16 cellular contexts compared by ENCODE assay signal in the genomic region with DNA sequence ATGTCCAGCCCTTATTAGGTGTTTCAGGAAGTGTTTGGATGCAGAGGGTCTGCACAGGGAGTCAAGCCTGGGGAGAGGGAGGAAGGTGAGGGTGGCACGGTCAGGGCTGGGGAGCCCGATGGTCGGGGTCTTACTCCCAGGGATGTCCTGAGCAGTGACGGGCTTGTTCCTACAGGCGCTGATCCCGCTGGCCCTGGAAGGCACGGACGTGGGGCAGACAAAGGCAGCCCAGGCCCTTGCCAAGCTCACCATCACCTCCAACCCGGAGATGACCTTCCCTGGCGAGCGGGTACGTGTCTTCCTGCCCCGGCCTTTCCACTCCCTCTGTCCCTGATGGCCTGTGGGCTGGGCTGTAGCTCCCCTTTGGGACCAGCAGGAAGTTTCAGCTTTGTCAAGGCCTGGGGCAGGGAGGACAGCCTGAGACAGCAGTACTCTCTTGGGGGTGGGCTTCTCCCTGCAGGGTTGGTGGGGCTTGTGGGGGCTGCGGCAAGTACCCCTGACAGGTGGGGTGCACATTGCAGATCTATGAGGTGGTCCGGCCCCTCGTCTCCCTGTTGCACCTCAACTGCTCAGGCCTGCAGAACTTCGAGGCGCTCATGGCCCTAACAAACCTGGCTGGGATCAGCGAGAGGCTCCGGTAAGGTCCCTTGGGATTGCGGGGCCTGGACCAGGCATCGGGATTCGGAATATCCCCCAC. TPM values are rescaled to one million over a fixed set of nuclear protein-coding genes. Genes with fewer than 3 reads are reported as not detected.
DNase-seq lines count a peak whose midpoint lies in the region; ATAC-seq, FAIRE-seq and TF ChIP-seq lines count a peak whose summit lies in the region.
"Had no signal": no experiment of that assay in that cellular context is flagged by ENCODE, and none has a peak within 500 bp of the region (broad histone marks: within the 10 kb centered on the region; RNA-seq: fewer than 3 reads in every experiment).

No MANE protein-coding gene starts in this region.

- H4K20me1 ChIP-seq in astrocyte (ENCODE audit: insufficient read depth, low read length): no peaks in the 10 kb centered on the region

- H3K27me3 Mint-ChIP-seq in astrocyte (ENCODE audit: low read depth, unreplicated experiment): no peaks in the 10 kb centered on the region
- H3K27me3 Mint-ChIP-seq in activated T-cell treated with anti-CD3 and anti-CD28 coated beads, Interleukin-2, amount 50 U/mL, for 72 hours (ENCODE audit: low read depth): no peaks in the 10 kb centered on the region
- H3K27me3 Mint-ChIP-seq: CD4-positive, CD25-positive, alpha-beta regulatory T cell had no signal

- H3K4me3 ChIP-seq in astrocyte (ENCODE audit: insufficient read depth, low read depth, low read length): no peak overlapping the region
- no peak overlapping the region for H3K4me3 ChIP-seq in transverse colon
- H3K4me3 ChIP-seq in gastroesophageal sphincter: no peak overlapping the region

- peak overlapping the region; percentile 33 for H3K27ac ChIP-seq in astrocyte (ENCODE audit: low read depth, low read length)
- H3K27ac ChIP-seq in transverse colon: peak overlapping the region in 3 of 4 donors; percentile 30 to 65 (median 59)
- H3K27ac ChIP-seq in gastroesophageal sphincter: no peak overlapping the region
- H3K27ac ChIP-seq: KMS-11 had no signal

- H3K36me3 ChIP-seq in astrocyte (ENCODE audit: insufficient read depth, low read length): peaks cover 31% of the 10 kb centered on the region
- H3K36me3 ChIP-seq in transverse colon: peaks cover 0 to 25% (median 3%) of the 10 kb centered on the region in 4 donors
- peaks cover 0 to 90% of the 10 kb centered on the region in 2 donors for H3K36me3 ChIP-seq in gastroesophageal sphincter

- peaks cover 32% of the 10 kb centered on the region for H3K36me3 Mint-ChIP-seq in astrocyte (ENCODE audit: low read depth, unreplicated experiment)
- H3K36me3 Mint-ChIP-seq in activated T-cell treated with anti-CD3 and anti-CD28 coated beads, Interleukin-2, amount 50 U/mL, for 72 hours (ENCODE audit: insufficient read depth in 2 of 2): peaks cover 5 to 16% of the 10 kb centered on the region in 2 donors

- H3K9me3 ChIP-seq in astrocyte (ENCODE audit: insufficient read depth, low read depth, low read length) (no peaks in the 10 kb centered on the region), transverse colon (no peaks in the 10 kb centered on the region), gastroesophageal sphincter (no peaks in the 10 kb centered on the region)

- no peak overlapping the region for H3K4me3 Mint-ChIP-seq in astrocyte (ENCODE audit: unreplicated experiment)
- H3K4me3 Mint-ChIP-seq in activated T-cell treated with anti-CD3 and anti-CD28 coated beads, Interleukin-2, amount 50 U/mL, for 72 hours: no peak overlapping the region
- H3K4me3 Mint-ChIP-seq: CD4-positive, CD25-positive, alpha-beta regulatory T cell had no signal

- H3K79me2 ChIP-seq in astrocyte (ENCODE audit: insufficient read depth, low read length): no peaks in the 10 kb centered on the region

- H3K27me3 ChIP-seq in astrocyte (ENCODE audit: insufficient read depth, low read length) (no peaks in the 10 kb centered on the region), transverse colon (no peaks in the 10 kb centered on the region), gastroesophageal sphincter (no peaks in the 10 kb centered on the region)

- TF ChIP-seq POLR2A in erythroblast (IDR thresholded peaks at IDR 0.05; ENCODE audit: low read length) (peak; percentile 51), transverse colon (IDR thresholded peaks at IDR 0.05) (no peak), gastroesophageal sphincter (IDR thresholded peaks at IDR 0.05) (no peak)

- H3K4me2 ChIP-seq in astrocyte (ENCODE audit: low read length): peak overlapping the region; percentile 5
- H3K4me2 ChIP-seq: KMS-11 had no signal

- ATAC-seq in HG02884 (IDR thresholded peaks at IDR 0.05; ENCODE audit: unreplicated experiment): no peak
- ATAC-seq in gastroesophageal sphincter: no peak
- no peak for ATAC-seq in activated T-cell treated with anti-CD3 and anti-CD28 coated beads, Interleukin-2, amount 50 U/mL, for 72 hours (replicated peaks in 1 of 2)
- ATAC-seq: HepG2 had no signal

- peak; percentile 8 for DNase-seq in GM13976 (ENCODE audit: low spot score)
- no peak for DNase-seq in astrocyte (ENCODE audit: low read depth)
- no peak for DNase-seq in erythroblast (lab: John Stamatoyannopoulos, UW)
- no peak for DNase-seq in transverse colon
- no peak for DNase-seq in activated T-cell treated with anti-CD3 and anti-CD28 coated beads, Interleukin-2, amount 50 U/mL, for 72 hours
- DNase-seq: CD4-positive, CD25-positive, alpha-beta regulatory T cell; DMS79; HCEC 1CT; NCI-H1092; NCI-H146; NCI-H2081 treated with DMSO at 0.1 percent for 48 hours; NCI-H524 treated with DMSO at 0.1 percent for 48 hours had no signal

- no peak for TF ChIP-seq CTCF in GM13976 (IDR thresholded peaks at IDR 0.05; ENCODE audit: borderline replicate concordance, control extremely low read depth, extremely low read depth, insufficient read depth, missing control alignments)
- TF ChIP-seq CTCF in astrocyte (IDR thresholded peaks at IDR 0.05; ENCODE audit: insufficient read depth, low read depth, low read length): no peak
- TF ChIP-seq CTCF in transverse colon (IDR thresholded peaks at IDR 0.05): no peak
- no peak for TF ChIP-seq CTCF in gastroesophageal sphincter (IDR thresholded peaks at IDR 0.05)

- H3K4me1 Mint-ChIP-seq in astrocyte (ENCODE audit: low read depth, unreplicated experiment): no peaks in the 10 kb centered on the region
- peaks cover 10% of the 10 kb centered on the region for H3K4me1 Mint-ChIP-seq in activated T-cell treated with anti-CD3 and anti-CD28 coated beads, Interleukin-2, amount 50 U/mL, for 72 hours (ENCODE audit: low read depth)

- TF ChIP-seq EP300 in transverse colon (IDR thresholded peaks at IDR 0.05; ENCODE audit: low read depth) (no peak), gastroesophageal sphincter (IDR thresholded peaks at IDR 0.05) (no peak)

- H3K4me1 ChIP-seq in astrocyte (ENCODE audit: insufficient read depth, low read length): peaks cover 4% of the 10 kb centered on the region
- H3K4me1 ChIP-seq in transverse colon: peaks cover 0 to 4% (median 3%) of the 10 kb centered on the region in 4 donors
- H3K4me1 ChIP-seq in gastroesophageal sphincter: peaks cover 0 to 5% (median 0%) of the 10 kb centered on the region in 3 donors

- no peak overlapping the region for H3K27ac Mint-ChIP-seq in astrocyte (ENCODE audit: unreplicated experiment)
- H3K27ac Mint-ChIP-seq in activated T-cell treated with anti-CD3 and anti-CD28 coated beads, Interleukin-2, amount 50 U/mL, for 72 hours: no peak overlapping the region

- in situ Hi-C loops in GM13976 (cut with MboI; ENCODE audit: low sequenced_read_pairs, unreplicated experiment) (no loop called here), transverse colon (cut with MboI; ENCODE audit: low pct_ligation_motif_present in 1 of 4, low pct_unique_long_range_greater_than_20kb in 1 of 4, low sequenced_read_pairs in 3 of 4) (loop anchor here in 3 of 4 donors (10.0 to 25.0 kb wide), 2 partner anchors 312 to 325 kb away; no protein-coding TSS in a partner anchor)

- no peak overlapping the region for H3K9ac ChIP-seq in astrocyte (ENCODE audit: low read length)
- H3K9ac ChIP-seq: KMS-11 had no signal

- H2AFZ ChIP-seq in astrocyte (ENCODE audit: low read depth, low read length): no peak overlapping the region

- no peaks in the 10 kb centered on the region for H3K9me3 Mint-ChIP-seq in astrocyte (ENCODE audit: unreplicated experiment)
- no peaks in the 10 kb centered on the region for H3K9me3 Mint-ChIP-seq in activated T-cell treated with anti-CD3 and anti-CD28 coated beads, Interleukin-2, amount 50 U/mL, for 72 hours

- FAIRE-seq in astrocyte (lab: Jason Lieb, UNC): no peak
- FAIRE-seq: HepG2 had no signal

- 94% methylated on average over 22 of the region's 23 CpGs; no CpG with 5 or more reads in 1 of the 2 donors for WGBS in transverse colon (ENCODE audit: low coverage in 1 of 2), 2 donors
- WGBS in gastroesophageal sphincter (ENCODE audit: low coverage in 1 of 2), 2 donors: 81% methylated on average over 3 of the region's 23 CpGs; no CpG with 5 or more reads in 1 of the 2 donors

- intact Hi-C loops in transverse colon (cut with DNase I; ENCODE audit: low total_unique reads): loop anchor here (10.0 kb wide), 1 partner anchor 325 kb away; no protein-coding TSS in a partner anchor

RNA-seq across cellular contexts. Expression of gene RCCD1, which starts 4.6 kb away (rescaled TPM):
- 6.5 and 6.8 TPM in 2 replicates for total RNA-seq in astrocyte
- total RNA-seq in transverse colon: 100 to 1,000 TPM in 1 of 4 donors, 10 to 100 TPM in 3; 13.1 to 438 (median 16.2) TPM
- 10 to 100 TPM in 2 of 4 donors, 1 to 10 TPM in 2; 5.3 to 11.1 (median 9.0) TPM for total RNA-seq in gastroesophageal sphincter
- total RNA-seq in activated T-cell treated with anti-CD3 and anti-CD28 coated beads, Interleukin-2, amount 50 U/mL, for 72 hours: 10 to 100 TPM; 26.2 to 27.6 TPM

RNA-seq across cellular contexts. Expression of gene UNC45A, which starts 15.0 kb away (rescaled TPM):
- total RNA-seq in astrocyte: 56.2 and 56.6 TPM in 2 replicates
- 100 to 1,000 TPM in 1 of 4 donors, 10 to 100 TPM in 3; 34.4 to 142 (median 52.9) TPM for total RNA-seq in transverse colon
- total RNA-seq in gastroesophageal sphincter: 100 to 1,000 TPM in 2 of 4 donors, 10 to 100 TPM in 2; 63.7 to 116 (median 100) TPM
- 10 to 100 TPM; 65.9 to 76.8 TPM for total RNA-seq in activated T-cell treated with anti-CD3 and anti-CD28 coated beads, Interleukin-2, amount 50 U/mL, for 72 hours

RNA-seq across cellular contexts. Expression of gene HDDC3, which starts 17.8 kb away (rescaled TPM):
- total RNA-seq in astrocyte (9.7 and 10.5 TPM in 2 replicates), transverse colon (10 to 100 TPM; 13.8 to 21.8 (median 17.9) TPM), gastroesophageal sphincter (10 to 100 TPM in 2 of 4 donors, 1 to 10 TPM in 2; 5.9 to 17.1 (median 8.3) TPM)
- total RNA-seq in activated T-cell treated with anti-CD3 and anti-CD28 coated beads, Interleukin-2, amount 50 U/mL, for 72 hours: 10 to 100 TPM; 37.6 to 53.7 TPM

RNA-seq across cellular contexts. Expression of gene PRC1, which starts 44.2 kb away (rescaled TPM):
- total RNA-seq in astrocyte (8.1 and 11.8 TPM in 2 replicates), transverse colon (10 to 100 TPM in 3 of 4 donors, 1 to 10 TPM in 1; 8.1 to 58.0 (median 23.7) TPM), gastroesophageal sphincter (10 to 100 TPM in 1 of 4 donors, 1 to 10 TPM in 3; 2.2 to 12.7 (median 4.5) TPM)
- 100 to 1,000 TPM; 111 to 115 TPM for total RNA-seq in activated T-cell treated with anti-CD3 and anti-CD28 coated beads, Interleukin-2, amount 50 U/mL, for 72 hours

RNA-seq across cellular contexts. Expression of gene MAN2A2, which starts 47.0 kb away (rescaled TPM):
- 18.5 and 21.3 TPM in 2 replicates for total RNA-seq in astrocyte
- 100 to 1,000 TPM in 2 of 4 donors, 10 to 100 TPM in 2; 46.8 to 109 (median 86.4) TPM for total RNA-seq in transverse colon
- total RNA-seq in gastroesophageal sphincter: 10 to 100 TPM; 19.4 to 58.2 (median 44.9) TPM
- 100 to 1,000 TPM; 159 to 190 TPM for total RNA-seq in activated T-cell treated with anti-CD3 and anti-CD28 coated beads, Interleukin-2, amount 50 U/mL, for 72 hours

Comparison
In these comparisons a context has a peak if more than half of its experiments do, and no peak if none do; other contexts are left out.
1. H3K27ac ChIP-seq: peak in astrocyte (single experiment) and transverse colon (3 of 4); none in gastroesophageal sphincter (0 of 4).